Comparison of ENCODE assay signal across 9 cellular contexts in the genomic region with DNA sequence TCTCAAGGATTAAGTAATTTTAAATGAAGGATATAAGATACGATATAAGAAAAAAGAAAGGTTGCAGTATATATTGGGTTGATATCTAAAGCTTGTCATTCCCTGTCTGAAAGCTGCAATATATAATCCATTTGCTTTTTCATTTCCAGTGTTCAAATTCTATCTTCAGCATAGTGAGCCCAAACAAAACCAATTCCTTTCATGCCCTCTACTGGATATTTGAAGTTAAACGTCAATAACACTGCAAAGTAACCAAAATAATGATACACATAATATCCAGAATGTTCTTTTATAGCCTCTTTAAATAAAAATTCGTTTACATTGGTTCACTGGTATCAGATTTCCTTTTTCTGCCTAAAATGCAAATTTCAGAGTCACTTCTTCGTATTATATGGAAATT.
DNase-seq lines count a peak whose midpoint lies in the region; ATAC-seq, FAIRE-seq and TF ChIP-seq lines count a peak whose summit lies in the region.
"Had no signal": no experiment of that assay in that cellular context is flagged by ENCODE, and none has a peak within 500 bp of the region (broad histone marks: within the 10 kb centered on the region; RNA-seq: fewer than 3 reads in every experiment).

No MANE protein-coding gene starts in this region.

- H3K27me3 Mint-ChIP-seq in activated T-cell treated with anti-CD3 and anti-CD28 coated beads, Interleukin-2, amount 50 U/mL, for 72 hours (ENCODE audit: low read depth) = peaks cover 12% of the 10 kb centered on the region
- H3K27me3 Mint-ChIP-seq in effector memory CD8-positive, alpha-beta T cell = peaks cover 33 to 42% of the 10 kb centered on the region in 2 donors

- H3K36me3 ChIP-seq in adipocyte (ENCODE audit: control insufficient read depth, insufficient read depth, low read length, severe bottlenecking) = no peaks in the 10 kb centered on the region

- no peak for ATAC-seq in activated T-cell treated with anti-CD3 and anti-CD28 coated beads, Interleukin-2, amount 50 U/mL, for 72 hours (replicated peaks in 1 of 2)
- no peak for ATAC-seq in effector memory CD8-positive, alpha-beta T cell (replicated peaks)

- H3K4me3 Mint-ChIP-seq in activated T-cell treated with anti-CD3 and anti-CD28 coated beads, Interleukin-2, amount 50 U/mL, for 72 hours = no peak overlapping the region
- H3K4me3 Mint-ChIP-seq in effector memory CD8-positive, alpha-beta T cell = no peak overlapping the region

- no peaks in the 10 kb centered on the region for H3K9me3 Mint-ChIP-seq in activated T-cell treated with anti-CD3 and anti-CD28 coated beads, Interleukin-2, amount 50 U/mL, for 72 hours
- no peaks in the 10 kb centered on the region for H3K9me3 Mint-ChIP-seq in effector memory CD8-positive, alpha-beta T cell

- H3K27me3 ChIP-seq in adipocyte (replicated peaks; ENCODE audit: control insufficient read depth, insufficient read depth, low read length) = no peaks in the 10 kb centered on the region

- H3K36me3 Mint-ChIP-seq in activated T-cell treated with anti-CD3 and anti-CD28 coated beads, Interleukin-2, amount 50 U/mL, for 72 hours (ENCODE audit: insufficient read depth in 2 of 2) = no peaks in the 10 kb centered on the region
- no peaks in the 10 kb centered on the region for H3K36me3 Mint-ChIP-seq in effector memory CD8-positive, alpha-beta T cell (ENCODE audit: insufficient read depth)

- DNase-seq in DMS53 treated with DMSO at 0.1 percent for 48 hours (lab: John Stamatoyannopoulos, UW; ENCODE audit: unreplicated experiment) (peak; percentile 3), KBM-7 (peak; percentile 13), adipocyte (ENCODE audit: low read depth) (peak; percentile 70), lung microvascular endothelial cell (ENCODE audit: low read depth in 2 of 2) (peak; percentile 7 to 9), H54 (ENCODE audit: insufficient read length, low spot score) (no peak), NK-92 (lab: John Stamatoyannopoulos, UW; ENCODE audit: unreplicated experiment) (no peak)
- DNase-seq in activated T-cell treated with anti-CD3 and anti-CD28 coated beads, Interleukin-2, amount 50 U/mL, for 72 hours = no peak
- no peak for DNase-seq in effector memory CD8-positive, alpha-beta T cell
- DNase-seq: foreskin melanocyte had no signal

- H3K9ac ChIP-seq in adipocyte (ENCODE audit: low read length) = no peak overlapping the region

- no peaks in the 10 kb centered on the region for H3K4me1 Mint-ChIP-seq in activated T-cell treated with anti-CD3 and anti-CD28 coated beads, Interleukin-2, amount 50 U/mL, for 72 hours (ENCODE audit: low read depth)
- no peaks in the 10 kb centered on the region for H3K4me1 Mint-ChIP-seq in effector memory CD8-positive, alpha-beta T cell (ENCODE audit: low read depth in 2 of 2)

- FAIRE-seq in H54 (lab: Jason Lieb, UNC) = no peak

- TF ChIP-seq POLR2A in H54 (IDR thresholded peaks at IDR 0.05; ENCODE audit: low read depth, low read length) = no peak

- H3K4me3 ChIP-seq in adipocyte (ENCODE audit: low read length) = no peak overlapping the region

- no peaks in the 10 kb centered on the region for H3K9me3 ChIP-seq in adipocyte (ENCODE audit: control insufficient read depth, low read length)

- in situ Hi-C loops in KBM-7 (cut with MboI; ENCODE audit: low pct_unique_long_range_greater_than_20kb, low sequenced_read_pairs) = no loop called here

- no peak overlapping the region for H3K27ac Mint-ChIP-seq in activated T-cell treated with anti-CD3 and anti-CD28 coated beads, Interleukin-2, amount 50 U/mL, for 72 hours
- no peak overlapping the region for H3K27ac Mint-ChIP-seq in effector memory CD8-positive, alpha-beta T cell

- peaks cover 11% of the 10 kb centered on the region for H3K4me1 ChIP-seq in adipocyte (ENCODE audit: control insufficient read depth, insufficient read depth, low read length)

Comparison
In these comparisons a context has a peak if more than half of its experiments do, and no peak if none do; other contexts are left out.
1. DNase-seq: peak in DMS53 treated with DMSO at 0.1 percent for 48 hours (single experiment), KBM-7 (single experiment), adipocyte (single experiment) and lung microvascular endothelial cell (2 of 2); none in activated T-cell treated with anti-CD3 and anti-CD28 coated beads, Interleukin-2, amount 50 U/mL, for 72 hours (0 of 2), H54 (single experiment), effector memory CD8-positive, alpha-beta T cell (0 of 3) and NK-92 (single experiment).